14 cellular contexts compared by ENCODE assay signal in genomic region chr19:50663280-50663790, GRCh38. TPM values are rescaled to one million over a fixed set of nuclear protein-coding genes. Genes with fewer than 3 reads are reported as not detected.
DNase-seq lines count a peak whose midpoint lies in the region; ATAC-seq, FAIRE-seq and TF ChIP-seq lines count a peak whose summit lies in the region.
"Had no signal": no experiment of that assay in that cellular context is flagged by ENCODE, and none has a peak within 500 bp of the region (broad histone marks: within the 10 kb centered on the region; RNA-seq: fewer than 3 reads in every experiment).

No MANE protein-coding gene starts in this region.

- H4K20me1 ChIP-seq in DOHH2 (ENCODE audit: control insufficient read depth, insufficient read depth, low read depth, low read length) = no peaks in the 10 kb centered on the region
- no peaks in the 10 kb centered on the region for H4K20me1 ChIP-seq in HepG2 (ENCODE audit: insufficient read depth, low read length)

- no peak overlapping the region for H3K27ac Mint-ChIP-seq in activated CD4-positive, alpha-beta T cell treated with anti-CD3 and anti-CD28 coated beads for 36 hours
- H3K27ac Mint-ChIP-seq in CD8-positive, alpha-beta memory T cell = no peak overlapping the region
- H3K27ac Mint-ChIP-seq: activated naive CD8-positive, alpha-beta T cell had no signal

- 0 out of 2 replicates have a peak, but pooled peaks cover 2% of the 10 kb centered on the region for H3K4me1 ChIP-seq in DOHH2 (ENCODE audit: control insufficient read depth, low read length)
- H3K4me1 ChIP-seq in HepG2 (ENCODE audit: insufficient read depth, low read length) = no peaks in the 10 kb centered on the region
- peaks cover 9% of the 10 kb centered on the region for H3K4me1 ChIP-seq in CD8-positive, alpha-beta memory T cell (ENCODE audit: insufficient read depth, low read length)
- H3K4me1 ChIP-seq: testis had no signal

- intact Hi-C loops in HepG2 (cut with micrococcal nuclease; ENCODE audit: unreplicated experiment) = no loop called here
- intact Hi-C loops in activated CD4-positive, alpha-beta T cell treated with anti-CD3 and anti-CD28 coated beads for 36 hours (cut with DNase I, micrococcal nuclease) = loop anchor here in 1 of 2 experiments (10.0 kb wide), 1 partner anchor 121 kb away; no protein-coding TSS in a partner anchor

- H3K36me3 Mint-ChIP-seq in activated CD4-positive, alpha-beta T cell treated with anti-CD3 and anti-CD28 coated beads for 36 hours (ENCODE audit: low read depth) = peaks cover 2% of the 10 kb centered on the region
- no peaks in the 10 kb centered on the region for H3K36me3 Mint-ChIP-seq in CD8-positive, alpha-beta memory T cell
- H3K36me3 Mint-ChIP-seq: activated naive CD8-positive, alpha-beta T cell had no signal

- H3K27me3 Mint-ChIP-seq in activated CD4-positive, alpha-beta T cell treated with anti-CD3 and anti-CD28 coated beads for 36 hours = peaks cover 41% of the 10 kb centered on the region
- peaks cover 32 to 42% of the 10 kb centered on the region in 2 donors for H3K27me3 Mint-ChIP-seq in CD8-positive, alpha-beta memory T cell

- no peaks in the 10 kb centered on the region for H3K9me2 ChIP-seq in DOHH2 (replicated peaks; ENCODE audit: control insufficient read depth, low read length)

- 43% methylated on average over 2 of the region's 2 CpGs for WGBS in HepG2 (ENCODE audit: low lambda C conversion rate)

- no peak for TF ChIP-seq EP300 in HepG2 (IDR thresholded peaks at IDR 0.05; ENCODE audit: low read depth in 2 of 2, low read length in 2 of 2)
- no peak for TF ChIP-seq EP300 in HepG2 (CRISPR knock-in tag; IDR thresholded peaks at IDR 0.05; ENCODE audit: borderline replicate concordance)

- TF ChIP-seq RAD21 in HepG2 (CRISPR knock-in tag; IDR thresholded peaks at IDR 0.05) = no peak

- CTCF ChIA-PET in HepG2 (lab: Yijun Ruan, JAX; ENCODE audit: low intra/inter-chr PET ratio, low total read pairs) = no interaction called here
- CTCF ChIA-PET in activated CD4-positive, alpha-beta T cell treated with anti-CD3 and anti-CD28 coated beads for 36 hours (lab: Charles Lee) = no interaction called here
- CTCF ChIA-PET in CD8-positive, alpha-beta memory T cell (lab: Charles Lee) = no interaction called here

- TF ChIP-seq CTCF in DOHH2 (IDR thresholded peaks at IDR 0.05; ENCODE audit: low read depth, low read length, poor library complexity, severe bottlenecking) (peak; percentile 11), HepG2 (CRISPR knock-in tag; IDR thresholded peaks at IDR 0.05) (0 out of 2 replicates have a peak, but pooled peaks have one; percentile 3)

- H3K27ac ChIP-seq in DOHH2 (ENCODE audit: low read depth, low read length) (no peak overlapping the region), HepG2 (ENCODE audit: extremely low read length, insufficient read depth, low read length) (no peak overlapping the region)
- H3K27ac ChIP-seq in CD8-positive, alpha-beta memory T cell (ENCODE audit: low read depth, low read length) = no peak overlapping the region
- H3K27ac ChIP-seq: epithelial cell of prostate, KMS-11, neutrophil, testis had no signal

- H3K9me3 Mint-ChIP-seq in activated CD4-positive, alpha-beta T cell treated with anti-CD3 and anti-CD28 coated beads for 36 hours (ENCODE audit: low read depth) = peaks cover under 1% of the 10 kb centered on the region
- H3K9me3 Mint-ChIP-seq in CD8-positive, alpha-beta memory T cell = peaks cover 0 to 12% (median 5%) of the 10 kb centered on the region in 5 donors

- peaks cover 5% of the 10 kb centered on the region for H3K4me1 Mint-ChIP-seq in activated CD4-positive, alpha-beta T cell treated with anti-CD3 and anti-CD28 coated beads for 36 hours
- peaks cover 3 to 4% (median 4%) of the 10 kb centered on the region in 3 donors for H3K4me1 Mint-ChIP-seq in CD8-positive, alpha-beta memory T cell

- no TSS peak for BruUV-seq in HepG2 (replicated peaks; lab: Mats Ljungman, UMichigan)

- H3K79me2 ChIP-seq in DOHH2 (ENCODE audit: control insufficient read depth, low read length) (no peaks in the 10 kb centered on the region), HepG2 (ENCODE audit: insufficient read depth, low read length) (no peaks in the 10 kb centered on the region)

- no peaks in the 10 kb centered on the region; the same call in 1 of the 2 replicates for H3F3A ChIP-seq in DOHH2 (ENCODE audit: control insufficient read depth, insufficient read depth)

- POLR2A ChIA-PET in HepG2 (lab: Yijun Ruan, JAX) = no interaction called here
- POLR2A ChIA-PET in activated CD4-positive, alpha-beta T cell treated with anti-CD3 and anti-CD28 coated beads for 36 hours (lab: Charles Lee) = no interaction called here
- POLR2A ChIA-PET in CD8-positive, alpha-beta memory T cell (lab: Charles Lee) = no interaction called here

- H3K9ac ChIP-seq in HepG2 (ENCODE audit: insufficient read depth, low read depth, low read length) = no peak overlapping the region
- H3K9ac ChIP-seq: KMS-11 had no signal

- H3K36me3 ChIP-seq in DOHH2 (ENCODE audit: control insufficient read depth, low read length) (no peaks in the 10 kb centered on the region), HepG2 (replicated peaks in 1 of 2; ENCODE audit: control insufficient read depth in 1 of 2, insufficient read depth in 2 of 2, low read length in 2 of 2) (no peaks in the 10 kb centered on the region)
- no peaks in the 10 kb centered on the region for H3K36me3 ChIP-seq in CD8-positive, alpha-beta memory T cell (ENCODE audit: insufficient read depth, low read length)
- H3K36me3 ChIP-seq: neutrophil had no signal

- no peak overlapping the region for H2AFZ ChIP-seq in HepG2 (ENCODE audit: low read length)

- in situ Hi-C loops in HepG2 (cut with HindIII; ENCODE audit: extremely low pct_ligation_motif_present, low pct_unique_long_range_greater_than_20kb) = no loop called here

- H3K4me3 ChIP-seq in DOHH2 (ENCODE audit: low read length) (no peak overlapping the region), HepG2 (replicated peaks in 1 of 3; ENCODE audit: insufficient read depth in 1 of 3, low read depth in 2 of 3, low read length in 3 of 3) (no peak overlapping the region)
- H3K4me3 ChIP-seq in CD8-positive, alpha-beta memory T cell (ENCODE audit: low read length) = no peak overlapping the region
- H3K4me3 ChIP-seq: testis had no signal

- ATAC-seq in HepG2 = peak; percentile 75
- no peak for ATAC-seq in activated CD4-positive, alpha-beta T cell treated with anti-CD3 and anti-CD28 coated beads for 36 hours

- H3K4me3 Mint-ChIP-seq in activated CD4-positive, alpha-beta T cell treated with anti-CD3 and anti-CD28 coated beads for 36 hours = no peak overlapping the region
- no peak overlapping the region for H3K4me3 Mint-ChIP-seq in CD8-positive, alpha-beta memory T cell
- H3K4me3 Mint-ChIP-seq: activated naive CD8-positive, alpha-beta T cell; central memory CD8-positive, alpha-beta T cell had no signal

- no peak for TF ChIP-seq POLR2A in HepG2 (IDR thresholded peaks at IDR 0.05; ENCODE audit: insufficient read depth in 1 of 2, low read depth in 2 of 2, low read length in 2 of 2)

- H3K27me3 ChIP-seq in DOHH2 (ENCODE audit: control insufficient read depth, low read length) = no peaks in the 10 kb centered on the region
- H3K27me3 ChIP-seq in HepG2 (ENCODE audit: control insufficient read depth in 1 of 2, insufficient read depth in 2 of 2, low read length in 2 of 2) = peaks cover 1 to 7% of the 10 kb centered on the region in 2 experiments; a peak in 3 of 5 replicates
- peaks cover 12% of the 10 kb centered on the region for H3K27me3 ChIP-seq in CD8-positive, alpha-beta memory T cell (ENCODE audit: insufficient read depth, low read length, poor library complexity, severe bottlenecking)
- H3K27me3 ChIP-seq: testis had no signal

- H3K4me2 ChIP-seq in DOHH2 (ENCODE audit: low read length) (no peak overlapping the region), HepG2 (ENCODE audit: low read depth, low read length) (no peak overlapping the region)
- H3K4me2 ChIP-seq: KMS-11 had no signal

- peak; percentile 52 for DNase-seq in HK-2 (ENCODE audit: unreplicated experiment)
- peak; percentile 75 for DNase-seq in SW480 (ENCODE audit: low spot score)
- peak; percentile 27 for DNase-seq in HepG2 (ENCODE audit: low spot score)
- no peak for DNase-seq in activated CD4-positive, alpha-beta T cell treated with anti-CD3 and anti-CD28 coated beads for 36 hours
- DNase-seq in GM19239 (ENCODE audit: insufficient read length, low spot score) = no peak
- DNase-seq in CD8-positive, alpha-beta memory T cell = no peak
- DNase-seq: activated CD8-positive, alpha-beta memory T cell treated with anti-CD3 and anti-CD28 coated beads, Interleukin-2, amount 50 U/mL, for 4 hours; testis had no signal

- peaks cover 4% of the 10 kb centered on the region; the same call in 1 of the 2 replicates for H3K9me3 ChIP-seq in DOHH2 (ENCODE audit: control insufficient read depth, insufficient read depth, low read length)
- H3K9me3 ChIP-seq in HepG2 (ENCODE audit: low read length) = no peaks in the 10 kb centered on the region; the same call in 1 of the 2 replicates
- H3K9me3 ChIP-seq in CD8-positive, alpha-beta memory T cell (ENCODE audit: low read length) = no peaks in the 10 kb centered on the region
- H3K9me3 ChIP-seq: testis had no signal

- FAIRE-seq in HepG2 (lab: Jason Lieb, UNC) (no peak), GM19239 (lab: Jason Lieb, UNC) (no peak)

RNA-seq across cellular contexts. Expression of gene C19orf81, which starts 14.1 kb away (rescaled TPM):
- not detected in 2 replicates for total RNA-seq in HepG2 (2016; rRNA removed; fragmentation: Illumina TruSeq; extraction: Trizol)
- total RNA-seq in HepG2 (2016; cell fraction: cytosol; rRNA removed; fragmentation: Illumina TruSeq; extraction: Trizol; ENCODE audit: low read depth) = not detected in 2 replicates
- not detected in 2 replicates for total RNA-seq in HepG2 (2016; cell fraction: insoluble cytoplasmic fraction; rRNA removed; fragmentation: Illumina TruSeq; extraction: Trizol)
- not detected in 2 replicates for total RNA-seq in HepG2 (2016; cell fraction: membrane; rRNA removed; fragmentation: Illumina TruSeq; extraction: Trizol)
- total RNA-seq in HepG2 (2016; cell fraction: nucleus; rRNA removed; fragmentation: Illumina TruSeq; extraction: Trizol) = not detected in 2 replicates
- polyA plus RNA-seq in HepG2 (2011; rRNA removed) = not detected in 2 replicates
- not detected in 2 replicates for polyA plus RNA-seq in HepG2 (2011; cell fraction: cytosol; rRNA removed)
- not detected in 2 replicates for polyA plus RNA-seq in HepG2 (2011; cell fraction: nucleus; rRNA removed)
- not detected in 2 replicates for polyA plus RNA-seq in HepG2 (2012)
- polyA plus RNA-seq in HepG2 (2016; cell fraction: cytosol; fragmentation: Illumina TruSeq; extraction: Trizol; ENCODE audit: low read depth) = not detected in 2 replicates
- not detected in 2 replicates for polyA plus RNA-seq in HepG2 (2016; cell fraction: insoluble cytoplasmic fraction; fragmentation: Illumina TruSeq; extraction: Trizol; ENCODE audit: low read depth)
- polyA plus RNA-seq in HepG2 (2016; cell fraction: membrane; fragmentation: Illumina TruSeq; extraction: Trizol; ENCODE audit: low read depth) = not detected in 2 replicates
- not detected in 2 replicates for polyA plus RNA-seq in HepG2 (2016; cell fraction: nucleus; fragmentation: Illumina TruSeq; extraction: Trizol; ENCODE audit: insufficient read depth, low read depth)
- not detected in 2 replicates for polyA minus RNA-seq in HepG2 (2011; rRNA and poly(A)+ RNA removed; ENCODE audit: low replicate concordance)
- not detected in 2 replicates for polyA minus RNA-seq in HepG2 (2011; cell fraction: cytosol; rRNA and poly(A)+ RNA removed)
- polyA minus RNA-seq in HepG2 (2011; cell fraction: nucleus; rRNA and poly(A)+ RNA removed) = not detected in 2 replicates
- total RNA-seq in activated CD4-positive, alpha-beta T cell treated with anti-CD3 and anti-CD28 coated beads for 36 hours = 1 to 10 TPM; 1.3 to 1.7 TPM
- total RNA-seq in CD8-positive, alpha-beta memory T cell = not detected
- polyA plus RNA-seq in CD8-positive, alpha-beta memory T cell = not detected

RNA-seq across cellular contexts. Expression of gene SYT3, which starts 23.7 kb away (rescaled TPM):
- not detected in 2 replicates for total RNA-seq in HepG2 (2016; rRNA removed; fragmentation: Illumina TruSeq; extraction: Trizol)
- not detected in 2 replicates for total RNA-seq in HepG2 (2016; cell fraction: cytosol; rRNA removed; fragmentation: Illumina TruSeq; extraction: Trizol; ENCODE audit: low read depth)
- total RNA-seq in HepG2 (2016; cell fraction: insoluble cytoplasmic fraction; rRNA removed; fragmentation: Illumina TruSeq; extraction: Trizol) = not detected in 2 replicates
- total RNA-seq in HepG2 (2016; cell fraction: membrane; rRNA removed; fragmentation: Illumina TruSeq; extraction: Trizol) = not detected in 2 replicates
- not detected in 2 replicates for total RNA-seq in HepG2 (2016; cell fraction: nucleus; rRNA removed; fragmentation: Illumina TruSeq; extraction: Trizol)
- not detected in 2 replicates for polyA plus RNA-seq in HepG2 (2011; rRNA removed)
- polyA plus RNA-seq in HepG2 (2011; cell fraction: cytosol; rRNA removed) = not detected in 2 replicates
- not detected in 2 replicates for polyA plus RNA-seq in HepG2 (2011; cell fraction: nucleus; rRNA removed)
- not detected in 2 replicates for polyA plus RNA-seq in HepG2 (2012)
- not detected in 2 replicates for polyA plus RNA-seq in HepG2 (2016; cell fraction: cytosol; fragmentation: Illumina TruSeq; extraction: Trizol; ENCODE audit: low read depth)
- polyA plus RNA-seq in HepG2 (2016; cell fraction: insoluble cytoplasmic fraction; fragmentation: Illumina TruSeq; extraction: Trizol; ENCODE audit: low read depth) = not detected in 2 replicates
- polyA plus RNA-seq in HepG2 (2016; cell fraction: membrane; fragmentation: Illumina TruSeq; extraction: Trizol; ENCODE audit: low read depth) = not detected in 2 replicates
- polyA plus RNA-seq in HepG2 (2016; cell fraction: nucleus; fragmentation: Illumina TruSeq; extraction: Trizol; ENCODE audit: insufficient read depth, low read depth) = not detected in 2 replicates
- polyA minus RNA-seq in HepG2 (2011; rRNA and poly(A)+ RNA removed; ENCODE audit: low replicate concordance) = not detected in 2 replicates
- not detected in 2 replicates for polyA minus RNA-seq in HepG2 (2011; cell fraction: cytosol; rRNA and poly(A)+ RNA removed)
- not detected in 2 replicates for polyA minus RNA-seq in HepG2 (2011; cell fraction: nucleus; rRNA and poly(A)+ RNA removed)
- under 1 TPM; 0.11 to 0.16 TPM for total RNA-seq in activated CD4-positive, alpha-beta T cell treated with anti-CD3 and anti-CD28 coated beads for 36 hours
- total RNA-seq in CD8-positive, alpha-beta memory T cell = under 1 TPM; 0.11 to 0.24 TPM
- polyA plus RNA-seq in CD8-positive, alpha-beta memory T cell = 0.09 TPM

RNA-seq across cellular contexts. Expression of gene SHANK1, which starts 56.3 kb away (rescaled TPM):
- not detected in 2 replicates for total RNA-seq in HepG2 (2016; rRNA removed; fragmentation: Illumina TruSeq; extraction: Trizol)
- not detected in 2 replicates for total RNA-seq in HepG2 (2016; cell fraction: cytosol; rRNA removed; fragmentation: Illumina TruSeq; extraction: Trizol; ENCODE audit: low read depth)
- not detected in 2 replicates for total RNA-seq in HepG2 (2016; cell fraction: insoluble cytoplasmic fraction; rRNA removed; fragmentation: Illumina TruSeq; extraction: Trizol)
- total RNA-seq in HepG2 (2016; cell fraction: membrane; rRNA removed; fragmentation: Illumina TruSeq; extraction: Trizol) = not detected in 2 replicates
- not detected in 2 replicates for total RNA-seq in HepG2 (2016; cell fraction: nucleus; rRNA removed; fragmentation: Illumina TruSeq; extraction: Trizol)
- polyA plus RNA-seq in HepG2 (2011; rRNA removed) = not detected in 2 replicates
- polyA plus RNA-seq in HepG2 (2011; cell fraction: cytosol; rRNA removed) = not detected in 2 replicates
- polyA plus RNA-seq in HepG2 (2011; cell fraction: nucleus; rRNA removed) = not detected in 2 replicates
- polyA plus RNA-seq in HepG2 (2012) = not detected in 2 replicates
- polyA plus RNA-seq in HepG2 (2016; cell fraction: cytosol; fragmentation: Illumina TruSeq; extraction: Trizol; ENCODE audit: low read depth) = not detected in 2 replicates
- not detected in 2 replicates for polyA plus RNA-seq in HepG2 (2016; cell fraction: insoluble cytoplasmic fraction; fragmentation: Illumina TruSeq; extraction: Trizol; ENCODE audit: low read depth)
- polyA plus RNA-seq in HepG2 (2016; cell fraction: membrane; fragmentation: Illumina TruSeq; extraction: Trizol; ENCODE audit: low read depth) = not detected in 2 replicates
- polyA plus RNA-seq in HepG2 (2016; cell fraction: nucleus; fragmentation: Illumina TruSeq; extraction: Trizol; ENCODE audit: insufficient read depth, low read depth) = not detected in 2 replicates
- polyA minus RNA-seq in HepG2 (2011; rRNA and poly(A)+ RNA removed; ENCODE audit: low replicate concordance) = not detected in 2 replicates
- polyA minus RNA-seq in HepG2 (2011; cell fraction: cytosol; rRNA and poly(A)+ RNA removed) = not detected in 2 replicates
- not detected in 2 replicates for polyA minus RNA-seq in HepG2 (2011; cell fraction: nucleus; rRNA and poly(A)+ RNA removed)
- total RNA-seq in activated CD4-positive, alpha-beta T cell treated with anti-CD3 and anti-CD28 coated beads for 36 hours = not detected
- not detected for total RNA-seq in CD8-positive, alpha-beta memory T cell
- not detected for polyA plus RNA-seq in CD8-positive, alpha-beta memory T cell

RNA-seq across cellular contexts. Expression of gene CLEC11A, which starts 59.8 kb away (rescaled TPM):
- total RNA-seq in HepG2 (2016; rRNA removed; fragmentation: Illumina TruSeq; extraction: Trizol) = not detected in 2 replicates
- total RNA-seq in HepG2 (2016; cell fraction: cytosol; rRNA removed; fragmentation: Illumina TruSeq; extraction: Trizol; ENCODE audit: low read depth) = not detected in 2 replicates
- total RNA-seq in HepG2 (2016; cell fraction: insoluble cytoplasmic fraction; rRNA removed; fragmentation: Illumina TruSeq; extraction: Trizol) = not detected in 2 replicates
- not detected in 2 replicates for total RNA-seq in HepG2 (2016; cell fraction: membrane; rRNA removed; fragmentation: Illumina TruSeq; extraction: Trizol)
- not detected in 2 replicates for total RNA-seq in HepG2 (2016; cell fraction: nucleus; rRNA removed; fragmentation: Illumina TruSeq; extraction: Trizol)
- polyA plus RNA-seq in HepG2 (2011; rRNA removed) = not detected in 2 replicates
- polyA plus RNA-seq in HepG2 (2011; cell fraction: cytosol; rRNA removed) = not detected in 2 replicates
- not detected in 2 replicates for polyA plus RNA-seq in HepG2 (2011; cell fraction: nucleus; rRNA removed)
- polyA plus RNA-seq in HepG2 (2012) = not detected in 2 replicates
- polyA plus RNA-seq in HepG2 (2016; cell fraction: cytosol; fragmentation: Illumina TruSeq; extraction: Trizol; ENCODE audit: low read depth) = not detected in 2 replicates
- not detected in 2 replicates for polyA plus RNA-seq in HepG2 (2016; cell fraction: insoluble cytoplasmic fraction; fragmentation: Illumina TruSeq; extraction: Trizol; ENCODE audit: low read depth)
- not detected in 2 replicates for polyA plus RNA-seq in HepG2 (2016; cell fraction: membrane; fragmentation: Illumina TruSeq; extraction: Trizol; ENCODE audit: low read depth)
- not detected in 2 replicates for polyA plus RNA-seq in HepG2 (2016; cell fraction: nucleus; fragmentation: Illumina TruSeq; extraction: Trizol; ENCODE audit: insufficient read depth, low read depth)
- polyA minus RNA-seq in HepG2 (2011; rRNA and poly(A)+ RNA removed; ENCODE audit: low replicate concordance) = not detected in 2 replicates
- not detected in 2 replicates for polyA minus RNA-seq in HepG2 (2011; cell fraction: cytosol; rRNA and poly(A)+ RNA removed)
- not detected in 2 replicates for polyA minus RNA-seq in HepG2 (2011; cell fraction: nucleus; rRNA and poly(A)+ RNA removed)
- total RNA-seq in activated CD4-positive, alpha-beta T cell treated with anti-CD3 and anti-CD28 coated beads for 36 hours = 1 to 10 TPM in 1 of 2 experiments, under 1 TPM in 1; 0.64 to 1.0 TPM
- total RNA-seq in CD8-positive, alpha-beta memory T cell = under 1 TPM; 0.31 to 0.53 TPM
- 1.9 TPM for polyA plus RNA-seq in CD8-positive, alpha-beta memory T cell

Comparison
In these comparisons a context has a peak if more than half of its experiments do, and no peak if none do; other contexts are left out.
1. DNase-seq: peak in HK-2 (single experiment), SW480 (single experiment) and HepG2 (single experiment); none in activated CD4-positive, alpha-beta T cell treated with anti-CD3 and anti-CD28 coated beads for 36 hours (single experiment), GM19239 (single experiment) and CD8-positive, alpha-beta memory T cell (0 of 5).